20 cellular contexts compared by ENCODE assay signal in genomic region chr13:88235441-88235840, GRCh38.
DNase-seq lines count a peak whose midpoint lies in the region; ATAC-seq, FAIRE-seq and TF ChIP-seq lines count a peak whose summit lies in the region.
"Had no signal": no experiment of that assay in that cellular context is flagged by ENCODE, and none has a peak within 500 bp of the region (broad histone marks: within the 10 kb centered on the region; RNA-seq: fewer than 3 reads in every experiment).

No MANE protein-coding gene starts in this region.

- H3K36me3 Mint-ChIP-seq in activated naive CD8-positive, alpha-beta T cell treated with anti-CD3 and anti-CD28 coated beads, Interleukin-2, amount 50 U/mL, for 24 hours (ENCODE audit: low read depth) = no peaks in the 10 kb centered on the region
- H3K36me3 Mint-ChIP-seq: CD4-positive, alpha-beta memory T cell had no signal

- H3K27ac ChIP-seq in pancreas = no peak overlapping the region

- no peaks in the 10 kb centered on the region for H3K27me3 Mint-ChIP-seq in activated naive CD8-positive, alpha-beta T cell treated with anti-CD3 and anti-CD28 coated beads, Interleukin-2, amount 50 U/mL, for 24 hours
- H3K27me3 Mint-ChIP-seq: CD4-positive, alpha-beta memory T cell had no signal

- H3K9me3 Mint-ChIP-seq in activated naive CD8-positive, alpha-beta T cell treated with anti-CD3 and anti-CD28 coated beads, Interleukin-2, amount 50 U/mL, for 24 hours = no peaks in the 10 kb centered on the region

- H3K27ac Mint-ChIP-seq in activated naive CD8-positive, alpha-beta T cell treated with anti-CD3 and anti-CD28 coated beads, Interleukin-2, amount 50 U/mL, for 24 hours = no peak overlapping the region
- H3K27ac Mint-ChIP-seq: CD4-positive, alpha-beta memory T cell; HFFc6 had no signal

- DNase-seq in pancreas = no peak
- no peak for DNase-seq in activated naive CD8-positive, alpha-beta T cell treated with anti-CD3 and anti-CD28 coated beads, Interleukin-2, amount 50 U/mL, for 24 hours
- DNase-seq: 8988T; C1 segment of cervical spinal cord; CD4-positive, alpha-beta memory T cell; COR-L47; DMS153; DND-41; GDM1; GOT3; HFFc6 had no signal

- no peak for ATAC-seq in pancreas
- ATAC-seq in HG02642 (IDR thresholded peaks at IDR 0.05; ENCODE audit: poor library complexity, unreplicated experiment) = no peak
- ATAC-seq in HG03095 (IDR thresholded peaks at IDR 0.05; ENCODE audit: unreplicated experiment) = no peak
- ATAC-seq in activated naive CD8-positive, alpha-beta T cell treated with anti-CD3 and anti-CD28 coated beads, Interleukin-2, amount 50 U/mL, for 24 hours = no peak
- ATAC-seq: GM12878 had no signal

- H3K9me3 ChIP-seq in pancreas = peaks cover 0 to 4% (median 0%) of the 10 kb centered on the region in 4 donors
- H3K9me3 ChIP-seq: HAP-1 had no signal

- no peaks in the 10 kb centered on the region for H3K4me1 Mint-ChIP-seq in activated naive CD8-positive, alpha-beta T cell treated with anti-CD3 and anti-CD28 coated beads, Interleukin-2, amount 50 U/mL, for 24 hours
- H3K4me1 Mint-ChIP-seq: CD4-positive, alpha-beta memory T cell had no signal

- H3K36me3 ChIP-seq in pancreas = no peaks in the 10 kb centered on the region
- H3K36me3 ChIP-seq: HAP-1 had no signal

- WGBS in pancreas, 2 donors = 74 to 83% methylated on average over 2 of the region's 2 CpGs

- H3K4me3 ChIP-seq in pancreas = no peak overlapping the region
- H3K4me3 ChIP-seq: GM12878, HAP-1 had no signal

- no peaks in the 10 kb centered on the region for H3K27me3 ChIP-seq in pancreas

- no peaks in the 10 kb centered on the region for H3K4me1 ChIP-seq in pancreas
- H3K4me1 ChIP-seq: HAP-1 had no signal

- no peak overlapping the region for H3K4me3 Mint-ChIP-seq in activated naive CD8-positive, alpha-beta T cell treated with anti-CD3 and anti-CD28 coated beads, Interleukin-2, amount 50 U/mL, for 24 hours
- H3K4me3 Mint-ChIP-seq: CD4-positive, alpha-beta memory T cell; HFFc6 had no signal

- intact Hi-C loops in pancreas (cut with DNase I) = no loop called here

- FAIRE-seq in G401.6 (lab: Jason Lieb, UNC) (peak; percentile 93), TTC549 (lab: Jason Lieb, UNC) (peak; percentile 87), endometrium (lab: Jason Lieb, UNC) (peak; percentile 70), pancreas (lab: Jason Lieb, UNC) (peak; percentile 86)
- FAIRE-seq: GM12878, GM19239, H54 had no signal

- TF ChIP-seq CTCF in pancreas (IDR thresholded peaks at IDR 0.05) = no peak
